ENCODE assay signal across 8 cellular contexts in genomic region chr15:67967871-67968423, GRCh38.
DNase-seq lines count a peak whose midpoint lies in the region; ATAC-seq, FAIRE-seq and TF ChIP-seq lines count a peak whose summit lies in the region.

No MANE protein-coding gene starts in this region.

- no peaks in the 10 kb centered on the region for H3K27me3 ChIP-seq in ascending aorta

- H3K4me1 Mint-ChIP-seq in natural killer cell: peaks cover 0 to 6% of the 10 kb centered on the region in 2 donors

- H3K27ac ChIP-seq in ascending aorta: peak overlapping the region in 1 of 2 donors; percentile 45

- H3K9me3 ChIP-seq in ascending aorta: no peaks in the 10 kb centered on the region

- H3K36me3 Mint-ChIP-seq in natural killer cell: no peaks in the 10 kb centered on the region

- H3K4me3 ChIP-seq in AG09309 (ENCODE audit: control insufficient read depth, low read depth, low read length) (peak overlapping the region; percentile 31), ascending aorta (peak overlapping the region; percentile 41 to 59)

- H3K36me3 ChIP-seq in ascending aorta: no peaks in the 10 kb centered on the region

- FAIRE-seq in GM18507 (lab: Jason Lieb, UNC): peak; percentile 69

- H3K9me3 Mint-ChIP-seq in natural killer cell: no peaks in the 10 kb centered on the region

- no peaks in the 10 kb centered on the region for H3K4me1 ChIP-seq in ascending aorta

- H3K27me3 Mint-ChIP-seq in natural killer cell (ENCODE audit: low read depth in 2 of 2): peaks cover 33 to 61% of the 10 kb centered on the region in 2 donors

- H3K27ac Mint-ChIP-seq in natural killer cell: no peak overlapping the region

- intact Hi-C loops in ascending aorta (cut with DNase I): loop anchor here (5.0 to 10.0 kb wide), 2 partner anchors 87 to 106 kb away; partner anchors contain the start of gene PIAS1
- intact Hi-C loops in natural killer cell (cut with micrococcal nuclease): no loop called here

- no peak for DNase-seq in AG09309 (ENCODE audit: low read depth)
- DNase-seq in GM18507 (ENCODE audit: extremely low spot score, insufficient read length, low read depth): no peak
- peak; percentile 68 for DNase-seq in NCI-H226
- DNase-seq in ascending aorta (ENCODE audit: low spot score in 2 of 2): peak in 1 of 2 donors; percentile 89
- peak; percentile 41 to 45 for DNase-seq in hippocampal formation (lab: John Stamatoyannopoulos, UW)
- peak; percentile 31 for DNase-seq in renal cortical epithelial cell (ENCODE audit: low read depth)
- no peak for DNase-seq in natural killer cell

- TF ChIP-seq CTCF in AG09309 (IDR thresholded peaks at IDR 0.05; ENCODE audit: control insufficient read depth, insufficient read depth, low read depth, low read length, missing control alignments) (no peak), ascending aorta (IDR thresholded peaks at IDR 0.05) (no peak), natural killer cell (IDR thresholded peaks at IDR 0.05) (no peak)

- ATAC-seq in natural killer cell: no peak
- ATAC-seq in GM21447 (IDR thresholded peaks at IDR 0.05; ENCODE audit: unreplicated experiment): no peak

- H3K4me3 Mint-ChIP-seq in natural killer cell: no peak overlapping the region

Comparison
In these comparisons a context has a peak if more than half of its experiments do, and no peak if none do; other contexts are left out.
1. DNase-seq: peak in NCI-H226 (single experiment), hippocampal formation (2 of 2) and renal cortical epithelial cell (single experiment); none in AG09309 (single experiment), GM18507 (single experiment) and natural killer cell (single experiment).